In genomic region chr16:19609359-19609758, GRCh38 we compare ENCODE assay signal across 24 cellular contexts. TPM values are rescaled to one million over a fixed set of nuclear protein-coding genes. Genes with fewer than 3 reads are reported as not detected.
DNase-seq lines count a peak whose midpoint lies in the region; ATAC-seq and TF ChIP-seq lines count a peak whose summit lies in the region.
"Had no signal": no experiment of that assay in that cellular context is flagged by ENCODE, and none has a peak within 500 bp of the region (broad histone marks: within the 10 kb centered on the region; RNA-seq: fewer than 3 reads in every experiment).

No MANE protein-coding gene starts in this region.

- CTCF ChIA-PET in WTC11 (lab: Charles Lee): interaction anchor here (0.7 to 1.9 kb wide), 2 partner anchors 10 to 26 kb away, joined by 3 to 10 read pairs; no protein-coding TSS in a partner anchor

- H3K4me3 ChIP-seq in mesendoderm (ENCODE audit: low read length) (no peak overlapping the region), neuronal stem cell (ENCODE audit: low read length in 2 of 2) (no peak overlapping the region)
- H3K4me3 ChIP-seq: PC-9, SJSA1 had no signal

- H3K36me3 ChIP-seq in mesendoderm (ENCODE audit: control insufficient read depth, insufficient read depth, low read length) (peaks cover 2% of the 10 kb centered on the region), neuronal stem cell (replicated peaks in 1 of 2; ENCODE audit: control insufficient read depth in 2 of 2, insufficient read depth in 2 of 2, low read length in 2 of 2) (peaks cover 0 to 91% of the 10 kb centered on the region in 2 donors)
- H3K36me3 ChIP-seq: BE2C had no signal

- peaks cover 60% of the 10 kb centered on the region for H3K36me3 Mint-ChIP-seq in WTC11

- H2AFZ ChIP-seq in neuronal stem cell (ENCODE audit: low read length): no peak overlapping the region
- H2AFZ ChIP-seq: PC-9 had no signal

- H3K27me3 ChIP-seq in mesendoderm (ENCODE audit: insufficient read depth, low read length, poor library complexity) (no peaks in the 10 kb centered on the region), neuronal stem cell (ENCODE audit: control insufficient read depth in 3 of 3, insufficient read depth in 3 of 3, low read depth in 1 of 3, low read length in 3 of 3) (no peaks in the 10 kb centered on the region)
- H3K27me3 ChIP-seq: BE2C, SJSA1 had no signal

- H3K56ac ChIP-seq in mesendoderm (ENCODE audit: low read length): no peak overlapping the region

- no peak overlapping the region for H3K18ac ChIP-seq in mesendoderm (ENCODE audit: low read length)
- H3K18ac ChIP-seq in neuronal stem cell (ENCODE audit: low read length): no peak overlapping the region

- ATAC-seq in WTC11: no peak
- ATAC-seq in GM21825 (IDR thresholded peaks at IDR 0.05; ENCODE audit: unreplicated experiment): no peak

- no peak overlapping the region for H4K91ac ChIP-seq in neuronal stem cell (ENCODE audit: low read depth, low read length, poor library complexity)

- H4K8ac ChIP-seq in mesendoderm (ENCODE audit: low read depth, low read length): no peak overlapping the region
- no peak overlapping the region for H4K8ac ChIP-seq in neuronal stem cell (ENCODE audit: low read depth, low read length)

- H3K23ac ChIP-seq in mesendoderm (ENCODE audit: low read length): no peak overlapping the region
- no peak overlapping the region for H3K23ac ChIP-seq in neuronal stem cell (ENCODE audit: low read depth, low read length, poor library complexity)

- no peak for TF ChIP-seq CTCF in WTC11 (IDR thresholded peaks at IDR 0.05)

- no peak overlapping the region for H2BK12ac ChIP-seq in neuronal stem cell (ENCODE audit: low read length)

- H2BK120ac ChIP-seq in mesendoderm (ENCODE audit: low read depth, low read length) (no peak overlapping the region), neuronal stem cell (ENCODE audit: low read depth, low read length) (no peak overlapping the region)

- POLR2A ChIA-PET in WTC11 (lab: Charles Lee): no interaction called here

- in situ Hi-C loops in Caki2 (cut with HindIII; ENCODE audit: low pct_unique_long_range_greater_than_20kb, low sequenced_read_pairs): no loop called here

- peaks cover 11% of the 10 kb centered on the region for H3K9me3 Mint-ChIP-seq in WTC11

- no peak overlapping the region for H2BK5ac ChIP-seq in mesendoderm (ENCODE audit: low read length)
- H2BK5ac ChIP-seq in neuronal stem cell (ENCODE audit: low read length): no peak overlapping the region

- peaks cover 0 to 9% of the 10 kb centered on the region in 2 donors for H3K9me3 ChIP-seq in neuronal stem cell (replicated peaks in 1 of 2; ENCODE audit: control insufficient read depth in 2 of 2, insufficient read depth in 1 of 2, low read depth in 1 of 2, low read length in 2 of 2)
- H3K9me3 ChIP-seq: BE2C, SJSA1 had no signal

- H3K79me2 ChIP-seq in mesendoderm (ENCODE audit: control insufficient read depth, insufficient read depth, low read length): no peaks in the 10 kb centered on the region

- H3K4me2 ChIP-seq in mesendoderm (ENCODE audit: low read length) (no peak overlapping the region), neuronal stem cell (ENCODE audit: insufficient read depth, low read length, poor library complexity, severe bottlenecking) (no peak overlapping the region)
- H3K4me2 ChIP-seq: PC-9 had no signal

- DNase-seq in A172 (ENCODE audit: low spot score): peak; percentile 45
- DNase-seq in Caki2 (ENCODE audit: low read depth): peak; percentile 13
- DNase-seq in WTC11 (ENCODE audit: low spot score): no peak
- DNase-seq in mesendoderm: peak; percentile 23
- DNase-seq in NCI-H2029 (lab: John Stamatoyannopoulos, UW): no peak
- no peak for DNase-seq in neuronal stem cell (ENCODE audit: low spot score)
- no peak for DNase-seq in H4 (ENCODE audit: low spot score)
- DNase-seq: ACHN; BE2C; CD8-positive, alpha-beta memory T cell; HCEC 1CT; Karpas-422; NCI-H1105; NCI-H146; NCI-H1930; NCI-H446; NCI-H526; NCI-H82; NK-92 treated with Interleukin-12 subunit alpha and Interleukin-12 subunit beta, amount 100 ng/mL, for 24 hours; Right ventricle myocardium superior had no signal

- H3K4me3 Mint-ChIP-seq in WTC11: no peak overlapping the region
- H3K4me3 Mint-ChIP-seq: CD14-positive monocyte; CD8-positive, alpha-beta memory T cell had no signal

- H4K5ac ChIP-seq in mesendoderm (ENCODE audit: low read length): no peak overlapping the region

- H3K79me1 ChIP-seq in mesendoderm (ENCODE audit: low read length) (no peaks in the 10 kb centered on the region), neuronal stem cell (ENCODE audit: low read depth, low read length) (no peaks in the 10 kb centered on the region)

- H2AK5ac ChIP-seq in mesendoderm (ENCODE audit: low read length): no peak overlapping the region
- H2AK5ac ChIP-seq in neuronal stem cell (ENCODE audit: low read depth, low read length): no peak overlapping the region

- no CpG with 5 or more reads among the region's 5 CpGs for WGBS in mesendoderm (ENCODE audit: extremely low coverage, insufficient coverage, low lambda C conversion rate)
- no CpG with 5 or more reads among the region's 5 CpGs for WGBS in neuronal stem cell (ENCODE audit: extremely low coverage in 2 of 2, insufficient read length in 2 of 2, insufficient replicate concordance in 1 of 2), 2 donors

- H3K27me3 Mint-ChIP-seq in WTC11 (ENCODE audit: low read depth): no peaks in the 10 kb centered on the region
- H3K27me3 Mint-ChIP-seq: CD8-positive, alpha-beta memory T cell had no signal

- H3K27ac Mint-ChIP-seq in WTC11: peak overlapping the region; percentile 55; the same call in 1 of the 2 replicates

- H3K4me1 Mint-ChIP-seq in WTC11: no peaks in the 10 kb centered on the region
- H3K4me1 Mint-ChIP-seq: CD14-positive monocyte; CD8-positive, alpha-beta memory T cell had no signal

- H3K9ac ChIP-seq in mesendoderm (ENCODE audit: low read length) (no peak overlapping the region), neuronal stem cell (ENCODE audit: low read depth, low read length, poor library complexity) (no peak overlapping the region)

- H3K14ac ChIP-seq in neuronal stem cell (ENCODE audit: low read length): no peak overlapping the region

- H2BK15ac ChIP-seq in mesendoderm (replicated peaks; ENCODE audit: low read depth) (no peak overlapping the region), neuronal stem cell (ENCODE audit: low read length) (no peak overlapping the region)

- H3K27ac ChIP-seq in mesendoderm (ENCODE audit: low read depth, low read length): no peak overlapping the region
- H3K27ac ChIP-seq in neuronal stem cell (replicated peaks; ENCODE audit: low read length): no peak overlapping the region
- H3K27ac ChIP-seq: PC-9, SJSA1 had no signal

- no peak overlapping the region for H3K4ac ChIP-seq in mesendoderm (ENCODE audit: low read depth, low read length)
- H3K4ac ChIP-seq in neuronal stem cell (ENCODE audit: low read length): no peak overlapping the region

- H3K4me1 ChIP-seq in mesendoderm (ENCODE audit: control insufficient read depth, low read depth, low read length): no peaks in the 10 kb centered on the region
- no peaks in the 10 kb centered on the region for H3K4me1 ChIP-seq in neuronal stem cell (ENCODE audit: control insufficient read depth in 2 of 2, insufficient read depth in 1 of 2, low read depth in 1 of 2, low read length in 2 of 2)
- H3K4me1 ChIP-seq: BE2C, SJSA1 had no signal

TF ChIP-seq in WTC11, 78 proteins besides CTCF, POLR2A, EP300 and RAD21:
- no peak for TF ChIP-seq E2F1 (CRISPR knock-in tag; IDR thresholded peaks at IDR 0.05)
- TF ChIP-seq SOX15 (CRISPR knock-in tag; IDR thresholded peaks at IDR 0.05): no peak
- no peak for TF ChIP-seq MAX (CRISPR knock-in tag; IDR thresholded peaks at IDR 0.05)

RNA-seq across cellular contexts. Expression of gene VPS35L, which starts 53.9 kb away (rescaled TPM):
- total RNA-seq in A172 (2014; rRNA removed; shearing (Covaris generic)): 27.8 and 29.7 TPM in 2 replicates
- total RNA-seq in Caki2 (2014; rRNA removed; shearing (Covaris generic); ENCODE audit: low replicate concordance): 16.3 and 20.7 TPM in 2 replicates
- 59.7 to 71.7 TPM (median 65.5 TPM) in 3 replicates for total RNA-seq in WTC11 (2021)
- polyA plus RNA-seq in mesendoderm (2013, experiment 1 of 2): 29.5 TPM
- polyA plus RNA-seq in mesendoderm (2013, experiment 2 of 2): 30.1 TPM
- polyA plus RNA-seq in neuronal stem cell (2013, experiment 1 of 2): 32.2 TPM
- polyA plus RNA-seq in neuronal stem cell (2013, experiment 2 of 2): 36.3 TPM
- total RNA-seq in H4 (2014; rRNA removed; shearing (Covaris generic)): 21.5 and 32.9 TPM in 2 replicates

Comparison
In these comparisons a context has a peak if more than half of its experiments do, and no peak if none do; other contexts are left out.
1. DNase-seq: peak in A172 (single experiment), Caki2 (single experiment) and mesendoderm (single experiment); none in WTC11 (single experiment), NCI-H2029 (single experiment), neuronal stem cell (single experiment) and H4 (single experiment).